Comparison of ENCODE assay signal across 3 cellular contexts in the genomic region with DNA sequence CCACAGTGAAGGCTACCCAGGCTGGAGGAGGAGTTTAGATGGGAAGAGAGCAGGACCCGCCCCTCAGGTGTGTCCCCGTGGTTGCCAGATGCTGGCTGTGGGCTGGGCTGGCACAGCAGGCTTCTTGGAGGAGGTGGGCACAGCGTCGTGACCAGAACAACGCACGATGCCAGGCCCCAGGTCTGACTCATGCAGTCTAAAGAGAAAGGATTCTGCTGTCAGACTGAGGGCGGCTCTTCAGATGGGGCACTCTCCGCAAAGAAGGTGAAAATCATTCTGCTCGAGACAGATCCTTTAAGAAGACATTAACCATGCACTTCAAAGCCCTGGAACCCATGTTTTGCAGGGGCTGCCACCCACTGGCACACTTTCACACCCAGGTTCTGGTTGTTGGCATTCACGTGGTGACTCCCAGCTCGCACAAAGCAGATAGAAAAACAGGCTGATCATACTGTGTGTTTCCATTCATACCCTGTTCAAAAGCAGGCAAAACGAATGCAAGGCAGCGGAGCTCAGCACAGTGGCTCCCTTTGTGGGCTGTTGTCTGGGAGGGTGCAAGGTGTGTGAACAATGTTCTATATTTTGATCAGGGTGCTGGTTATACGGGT.
TF ChIP-seq lines count a peak whose summit lies in the region.

No MANE protein-coding gene starts in this region.

TF ChIP-seq in SK-N-SH treated with all-trans-retinoic acid at 6 μM for 48 hours, 23 proteins besides CTCF, POLR2A, EP300 and RAD21 (continued from another document):
- no peak for TF ChIP-seq PATZ1 (CRISPR knock-in tag; IDR thresholded peaks at IDR 0.05; ENCODE audit: borderline replicate concordance)
- TF ChIP-seq CSRNP3 (CRISPR knock-in tag; IDR thresholded peaks at IDR 0.05), result no peak
- TF ChIP-seq ARNTL (CRISPR knock-in tag; IDR thresholded peaks at IDR 0.05; ENCODE audit: borderline replicate concordance, low read depth), result no peak
- TF ChIP-seq ISL1 (CRISPR knock-in tag; IDR thresholded peaks at IDR 0.05), result no peak
- no peak for TF ChIP-seq CREB5 (CRISPR knock-in tag; IDR thresholded peaks at IDR 0.05; ENCODE audit: low read depth)
- no peak for TF ChIP-seq TCF4 (CRISPR knock-in tag; IDR thresholded peaks at IDR 0.05; ENCODE audit: borderline replicate concordance)
- TF ChIP-seq ZFP3 (CRISPR knock-in tag; IDR thresholded peaks at IDR 0.05), result no peak
- TF ChIP-seq PPARA (CRISPR knock-in tag; IDR thresholded peaks at IDR 0.05; ENCODE audit: borderline replicate concordance), result no peak
- no peak for TF ChIP-seq BACH2 (CRISPR knock-in tag; IDR thresholded peaks at IDR 0.05; ENCODE audit: borderline replicate concordance)

TF ChIP-seq in SK-N-SH, 30 proteins besides CTCF, POLR2A, EP300 and RAD21 (continued from another document):
- TF ChIP-seq, protein P1, sequence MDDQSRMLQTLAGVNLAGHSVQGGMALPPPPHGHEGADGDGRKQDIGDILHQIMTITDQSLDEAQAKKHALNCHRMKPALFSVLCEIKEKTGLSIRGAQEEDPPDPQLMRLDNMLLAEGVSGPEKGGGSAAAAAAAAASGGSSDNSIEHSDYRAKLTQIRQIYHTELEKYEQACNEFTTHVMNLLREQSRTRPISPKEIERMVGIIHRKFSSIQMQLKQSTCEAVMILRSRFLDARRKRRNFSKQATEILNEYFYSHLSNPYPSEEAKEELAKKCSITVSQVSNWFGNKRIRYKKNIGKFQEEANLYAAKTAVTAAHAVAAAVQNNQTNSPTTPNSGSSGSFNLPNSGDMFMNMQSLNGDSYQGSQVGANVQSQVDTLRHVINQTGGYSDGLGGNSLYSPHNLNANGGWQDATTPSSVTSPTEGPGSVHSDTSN (IDR thresholded peaks at IDR 0.05), result no peak
- TF ChIP-seq POLR2AphosphoS5 (IDR thresholded peaks at IDR 0.05; ENCODE audit: low read depth, low read length) (no peak), TCF12 (IDR thresholded peaks at IDR 0.05) (no peak), ELF1 (IDR thresholded peaks at IDR 0.05) (no peak)

TF ChIP-seq in Ishikawa, 13 proteins besides CTCF, POLR2A, EP300 and RAD21 (continued from another document):
- TF ChIP-seq, protein P2, sequence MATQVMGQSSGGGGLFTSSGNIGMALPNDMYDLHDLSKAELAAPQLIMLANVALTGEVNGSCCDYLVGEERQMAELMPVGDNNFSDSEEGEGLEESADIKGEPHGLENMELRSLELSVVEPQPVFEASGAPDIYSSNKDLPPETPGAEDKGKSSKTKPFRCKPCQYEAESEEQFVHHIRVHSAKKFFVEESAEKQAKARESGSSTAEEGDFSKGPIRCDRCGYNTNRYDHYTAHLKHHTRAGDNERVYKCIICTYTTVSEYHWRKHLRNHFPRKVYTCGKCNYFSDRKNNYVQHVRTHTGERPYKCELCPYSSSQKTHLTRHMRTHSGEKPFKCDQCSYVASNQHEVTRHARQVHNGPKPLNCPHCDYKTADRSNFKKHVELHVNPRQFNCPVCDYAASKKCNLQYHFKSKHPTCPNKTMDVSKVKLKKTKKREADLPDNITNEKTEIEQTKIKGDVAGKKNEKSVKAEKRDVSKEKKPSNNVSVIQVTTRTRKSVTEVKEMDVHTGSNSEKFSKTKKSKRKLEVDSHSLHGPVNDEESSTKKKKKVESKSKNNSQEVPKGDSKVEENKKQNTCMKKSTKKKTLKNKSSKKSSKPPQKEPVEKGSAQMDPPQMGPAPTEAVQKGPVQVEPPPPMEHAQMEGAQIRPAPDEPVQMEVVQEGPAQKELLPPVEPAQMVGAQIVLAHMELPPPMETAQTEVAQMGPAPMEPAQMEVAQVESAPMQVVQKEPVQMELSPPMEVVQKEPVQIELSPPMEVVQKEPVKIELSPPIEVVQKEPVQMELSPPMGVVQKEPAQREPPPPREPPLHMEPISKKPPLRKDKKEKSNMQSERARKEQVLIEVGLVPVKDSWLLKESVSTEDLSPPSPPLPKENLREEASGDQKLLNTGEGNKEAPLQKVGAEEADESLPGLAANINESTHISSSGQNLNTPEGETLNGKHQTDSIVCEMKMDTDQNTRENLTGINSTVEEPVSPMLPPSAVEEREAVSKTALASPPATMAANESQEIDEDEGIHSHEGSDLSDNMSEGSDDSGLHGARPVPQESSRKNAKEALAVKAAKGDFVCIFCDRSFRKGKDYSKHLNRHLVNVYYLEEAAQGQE (IDR thresholded peaks at IDR 0.05; ENCODE audit: low read depth), result no peak
